ENCODE assay signal across 8 cellular contexts in the genomic region with DNA sequence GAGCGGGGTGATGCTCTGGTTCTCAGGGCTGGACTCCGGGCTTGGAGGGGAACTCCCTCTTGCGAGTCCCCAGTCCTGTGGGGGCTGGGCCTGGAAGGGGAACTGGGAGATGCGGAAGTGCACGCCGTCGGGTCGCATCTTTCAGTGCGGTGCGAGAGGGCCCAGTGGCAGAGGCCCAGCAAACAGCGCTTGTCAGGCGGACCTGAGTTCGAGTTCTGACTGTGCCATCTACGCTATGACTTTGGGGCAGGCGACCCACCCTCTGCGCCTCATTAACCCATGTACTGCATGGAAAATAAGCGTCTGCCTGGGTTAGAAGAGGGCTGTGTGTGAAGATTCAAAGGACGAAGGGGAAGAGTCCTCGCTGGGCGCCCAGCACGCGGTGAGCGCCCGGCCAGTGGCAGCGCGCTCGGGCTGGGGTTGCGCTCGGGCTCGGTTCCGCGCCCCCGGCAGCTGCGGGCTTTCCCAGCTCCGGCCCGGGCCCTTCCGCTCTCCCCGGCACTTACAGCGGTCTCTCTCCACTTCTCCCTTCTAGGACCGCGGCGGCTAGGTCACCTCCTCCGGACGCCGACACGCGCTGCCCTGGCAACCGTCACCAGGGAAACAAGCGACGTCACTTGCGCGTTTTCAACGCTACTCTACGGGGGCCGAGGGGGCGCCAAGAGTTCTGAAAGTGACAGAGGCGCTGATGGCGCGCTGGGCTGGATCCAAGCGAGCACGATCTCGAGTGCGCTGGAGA. TPM values are rescaled to one million over a fixed set of nuclear protein-coding genes. Genes with fewer than 3 reads are reported as not detected.
DNase-seq lines count a peak whose midpoint lies in the region; ATAC-seq, FAIRE-seq and TF ChIP-seq lines count a peak whose summit lies in the region.

A gene with protein sequence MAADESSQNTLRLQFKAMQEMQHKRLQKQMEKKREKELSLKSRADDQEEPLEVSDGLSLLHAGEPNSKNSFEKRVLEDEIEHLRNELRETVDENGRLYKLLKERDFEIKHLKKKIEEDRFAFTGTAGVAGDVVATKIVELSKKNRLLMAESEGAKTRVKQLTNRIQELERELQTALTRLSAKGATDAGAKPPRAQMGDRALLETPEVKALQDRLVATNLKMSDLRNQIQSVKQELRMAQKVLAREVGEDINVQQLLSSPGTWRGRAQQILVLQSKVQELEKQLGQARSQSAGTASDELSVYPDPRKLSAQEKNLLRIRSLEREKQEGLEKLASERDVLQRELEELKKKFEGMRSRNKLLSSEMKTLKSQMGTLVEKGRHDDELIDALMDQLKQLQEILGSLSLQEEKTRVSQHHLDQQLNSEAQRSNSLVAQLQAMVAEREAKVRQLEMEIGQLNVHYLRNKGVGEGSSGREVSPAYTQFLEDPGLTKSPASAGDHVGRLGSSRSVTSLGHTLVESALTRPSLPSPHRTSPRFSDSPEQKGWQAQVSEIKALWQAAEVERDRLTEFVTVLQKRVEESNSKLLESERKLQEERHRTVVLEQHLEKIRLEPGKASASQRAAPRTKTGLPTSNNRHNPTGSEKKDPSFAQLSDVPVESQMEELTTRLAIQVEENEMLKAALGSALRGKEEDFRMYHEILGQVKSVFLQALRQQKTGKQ (minus strand): TSS at position 584 of the 739 bp plus-strand sequence. CDS start 14,908 bp downstream, outside the sequence.

- H4K20me1 ChIP-seq in neural progenitor cell (ENCODE audit: low read depth): no peaks in the 10 kb centered on the region

- DNase-seq in DMS153 (lab: John Stamatoyannopoulos, UW): peak; percentile 61
- peak; percentile 70 for DNase-seq in activated gamma-delta T cell (lab: John Stamatoyannopoulos, UW)
- DNase-seq in frontal cortex (ENCODE audit: low spot score in 2 of 2): peak; percentile 90 to 95
- peak; percentile 97 for DNase-seq in neural progenitor cell (ENCODE audit: low spot score)
- peak; percentile 92 for DNase-seq in stomach

- no peak within 1 kb of the TSS for H3K9ac ChIP-seq in neural progenitor cell

- peaks cover 0 to 7% (median 0%) of the 10 kb centered on the region in 3 donors for H3K9me3 Mint-ChIP-seq in IgD-negative memory B cell
- peaks cover 5% of the 10 kb centered on the region for H3K9me3 Mint-ChIP-seq in neural progenitor cell

- TF ChIP-seq EP300 in stomach (IDR thresholded peaks at IDR 0.05): no peak

- peaks cover 6 to 12% (median 7%) of the 10 kb centered on the region in 3 donors for H3K4me1 Mint-ChIP-seq in IgD-negative memory B cell
- H3K4me1 Mint-ChIP-seq in neural progenitor cell: peaks cover 16% of the 10 kb centered on the region

- H3K9me3 ChIP-seq in neural progenitor cell (ENCODE audit: low read depth) (no peaks in the 10 kb centered on the region), stomach (no peaks in the 10 kb centered on the region)

- peak within 1 kb of the TSS; percentile 93 for H2AFZ ChIP-seq in neural progenitor cell (replicated peaks)

- intact Hi-C loops in stomach (cut with DNase I; ENCODE audit: low total_unique reads): no loop called here

- H3K27me3 ChIP-seq in neural progenitor cell: peaks cover 20% of the 10 kb centered on the region
- H3K27me3 ChIP-seq in stomach: no peaks in the 10 kb centered on the region

- H3K27me3 Mint-ChIP-seq in IgD-negative memory B cell (no peaks in the 10 kb centered on the region), neural progenitor cell (ENCODE audit: insufficient read depth, low read depth) (peaks cover 2% of the 10 kb centered on the region)

- H3K36me3 ChIP-seq in neural progenitor cell (no peaks in the 10 kb centered on the region), stomach (no peaks in the 10 kb centered on the region)

- TF ChIP-seq CTCF in neural progenitor cell (IDR thresholded peaks at IDR 0.05) (no peak), stomach (IDR thresholded peaks at IDR 0.05) (no peak)

- no peaks in the 10 kb centered on the region for H3K79me2 ChIP-seq in neural progenitor cell (ENCODE audit: low read depth)

- no peaks in the 10 kb centered on the region for H3K36me3 Mint-ChIP-seq in IgD-negative memory B cell
- H3K36me3 Mint-ChIP-seq in neural progenitor cell: peaks cover 3% of the 10 kb centered on the region

- H3K4me3 ChIP-seq in neural progenitor cell (peak within 1 kb of the TSS; percentile 56), stomach (peak within 1 kb of the TSS; percentile 42 to 53 (median 48))

- H3K4me3 Mint-ChIP-seq in IgD-negative memory B cell: peak within 1 kb of the TSS; percentile 89 to 99 (median 92)
- H3K4me3 Mint-ChIP-seq in neural progenitor cell: peak within 1 kb of the TSS; percentile 87

- ATAC-seq in GM21515 (IDR thresholded peaks at IDR 0.05; ENCODE audit: unreplicated experiment): peak; percentile 99

- WGBS in stomach, 5 donors: 2 to 6% (median 4%) methylated on average over 38 to 63 of the region's 63 CpGs

- H3K27ac ChIP-seq in neural progenitor cell (no peak within 1 kb of the TSS), stomach (peak within 1 kb of the TSS; percentile 33 to 86 (median 82))

- TF ChIP-seq POLR2A in Raji (IDR thresholded peaks at IDR 0.05; ENCODE audit: insufficient read depth, low read depth, low read length): peak; percentile 66
- TF ChIP-seq POLR2A in stomach (IDR thresholded peaks at IDR 0.05): no peak

- peak within 1 kb of the TSS; percentile 95 to 99 (median 95) for H3K27ac Mint-ChIP-seq in IgD-negative memory B cell
- peak within 1 kb of the TSS; percentile 76 for H3K27ac Mint-ChIP-seq in neural progenitor cell

- peak within 1 kb of the TSS; percentile 86 for H3K4me2 ChIP-seq in neural progenitor cell

- peak; percentile 62 for FAIRE-seq in frontal cortex (lab: Jason Lieb, UNC)

- no peaks in the 10 kb centered on the region for H3K4me1 ChIP-seq in neural progenitor cell
- peaks cover 13 to 40% (median 26%) of the 10 kb centered on the region in 4 donors for H3K4me1 ChIP-seq in stomach

- H3F3A ChIP-seq in neural progenitor cell (ENCODE audit: low read depth): peaks cover 16% of the 10 kb centered on the region

RNA-seq across cellular contexts. Expression of the gene that starts here (rescaled TPM):
- polyA plus RNA-seq in IgD-negative memory B cell: 1.1 TPM
- total RNA-seq in frontal cortex: 2.4 TPM
- 1.1 TPM in 1 of 2 replicates, not detected in the other for total RNA-seq in neural progenitor cell (ENCODE audit: low replicate concordance)
- 10 to 100 TPM in 2 of 5 donors, 1 to 10 TPM in 1, under 1 TPM in 1, not detected in 1; 0.58 to 31.7 (median 10.0) TPM for total RNA-seq in stomach
- 1 to 10 TPM in 1 of 3 donors, under 1 TPM in 2; 0.44 to 2.9 (median 0.53) TPM for polyA plus RNA-seq in stomach
